ENCODE assay signal across 1 cellular context in genomic region chr4:84782517-84782916, GRCh38.
TF ChIP-seq lines count a peak whose summit lies in the region.

No MANE protein-coding gene starts in this region.

TF ChIP-seq in HEK293, 187 proteins besides CTCF, POLR2A, EP300 and RAD21:
- TF ChIP-seq, protein P1, sequence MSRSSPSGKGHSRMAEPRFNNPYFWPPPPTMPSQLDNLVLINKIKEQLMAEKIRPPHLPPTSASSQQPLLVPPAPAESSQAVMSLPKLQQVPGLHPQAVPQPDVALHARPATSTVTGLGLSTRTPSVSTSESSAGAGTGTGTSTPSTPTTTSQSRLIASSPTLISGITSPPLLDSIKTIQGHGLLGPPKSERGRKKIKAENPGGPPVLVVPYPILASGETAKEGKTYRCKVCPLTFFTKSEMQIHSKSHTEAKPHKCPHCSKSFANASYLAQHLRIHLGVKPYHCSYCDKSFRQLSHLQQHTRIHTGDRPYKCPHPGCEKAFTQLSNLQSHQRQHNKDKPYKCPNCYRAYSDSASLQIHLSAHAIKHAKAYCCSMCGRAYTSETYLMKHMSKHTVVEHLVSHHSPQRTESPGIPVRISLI (tag by site-specific recombination; IDR thresholded peaks at IDR 0.05): no peak
- TF ChIP-seq ZBTB1 (tag by site-specific recombination; IDR thresholded peaks at IDR 0.05) (no peak), ZNF146 (tag by site-specific recombination; IDR thresholded peaks at IDR 0.05) (peak; percentile 88), ZNF768 (tag by site-specific recombination; IDR thresholded peaks at IDR 0.05) (no peak), ZBTB48 (tag by site-specific recombination; IDR thresholded peaks at IDR 0.05) (no peak), ZSCAN16 (tag by site-specific recombination; IDR thresholded peaks at IDR 0.05) (no peak), HIC1 (tag by site-specific recombination; IDR thresholded peaks at IDR 0.05) (no peak), ZBTB8A (tag by site-specific recombination; IDR thresholded peaks at IDR 0.05) (no peak), ZNF785 (tag by site-specific recombination; IDR thresholded peaks at IDR 0.05) (no peak)
TF ChIP-seq in HEK293: peak in this region for 1.
